In the genomic region with DNA sequence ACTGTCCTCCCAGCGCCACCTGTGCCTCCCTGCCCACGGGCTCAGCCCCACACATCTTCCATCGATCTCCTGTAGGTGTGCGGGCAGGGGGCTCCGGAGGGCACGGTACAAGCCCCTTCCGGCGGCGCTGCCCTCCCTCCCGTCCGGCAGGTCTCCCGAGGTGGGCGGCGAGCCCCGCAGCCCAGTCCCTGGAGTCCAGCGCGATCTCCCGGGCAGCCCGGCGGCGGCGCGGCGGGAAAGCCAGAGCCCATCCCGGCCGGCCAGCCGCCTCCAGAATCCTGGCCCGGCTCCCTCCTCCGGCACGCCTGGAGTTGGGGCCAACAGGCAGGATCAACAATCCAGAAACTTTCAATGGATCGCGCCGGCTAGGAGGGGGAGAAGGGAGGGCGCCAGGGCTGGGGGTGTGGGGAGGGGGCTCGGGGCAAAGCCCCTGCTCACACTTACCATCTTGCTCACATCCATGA, we compare ENCODE assay signal across 8 cellular contexts.
DNase-seq lines count a peak whose midpoint lies in the region; ATAC-seq, FAIRE-seq and TF ChIP-seq lines count a peak whose summit lies in the region.

No MANE protein-coding gene starts in this region.

- peak overlapping the region; percentile 74 for H3K4me2 ChIP-seq in GM23248 (ENCODE audit: unreplicated experiment)

- peaks cover 15 to 16% of the 10 kb centered on the region in 2 donors for H3K4me1 Mint-ChIP-seq in natural killer cell treated with Interleukin-12 subunit alpha and Interleukin-12 subunit beta and Interleukin-15 and Interleukin-18, amount 100 ng/mL, for 72 hours (ENCODE audit: low read depth in 2 of 2)

- no peaks in the 10 kb centered on the region for H3K36me3 Mint-ChIP-seq in natural killer cell treated with Interleukin-12 subunit alpha and Interleukin-12 subunit beta and Interleukin-15 and Interleukin-18, amount 100 ng/mL, for 72 hours

- peak overlapping the region; percentile 74 for H2AFZ ChIP-seq in GM23248

- H3K9me3 ChIP-seq in GM23248 (ENCODE audit: low read depth): no peaks in the 10 kb centered on the region

- no peak for ATAC-seq in natural killer cell treated with Interleukin-12 subunit alpha and Interleukin-12 subunit beta and Interleukin-15 and Interleukin-18, amount 100 ng/mL, for 72 hours
- no peak for ATAC-seq in GM18861 (IDR thresholded peaks at IDR 0.05; ENCODE audit: unreplicated experiment)

- H3K9ac ChIP-seq in GM23248: peak overlapping the region; percentile 74

- TF ChIP-seq CTCF in WI38 (IDR thresholded peaks at IDR 0.05; ENCODE audit: low read depth, low read length): no peak
- TF ChIP-seq CTCF in fibroblast of villous mesenchyme (IDR thresholded peaks at IDR 0.05; ENCODE audit: insufficient read depth, low read depth, low read length): no peak

- in situ Hi-C loops in ACHN (cut with HindIII; ENCODE audit: low pct_ligation_motif_present, low pct_unique_long_range_greater_than_20kb, low sequenced_read_pairs): no loop called here
- in situ Hi-C loops in GM23248 (cut with MboI): no loop called here

- H3K36me3 ChIP-seq in GM23248 (ENCODE audit: low read depth): no peaks in the 10 kb centered on the region

- DNase-seq in ACHN (peak; percentile 60), GM23248 (peak; percentile 83), fibroblast of villous mesenchyme (ENCODE audit: low read depth) (peak; percentile 36), GM19239 (ENCODE audit: insufficient read length, low spot score) (no peak)
- DNase-seq in natural killer cell treated with Interleukin-12 subunit alpha and Interleukin-12 subunit beta and Interleukin-15 and Interleukin-18, amount 100 ng/mL, for 72 hours (ENCODE audit: low spot score): no peak
- DNase-seq in stimulated activated CD4-positive, alpha-beta T cell treated with anti-CD3 and anti-CD28 coated beads, Interleukin-4, amount 100 ng/mL, for 24 hours: no peak

- H3K9me3 Mint-ChIP-seq in natural killer cell treated with Interleukin-12 subunit alpha and Interleukin-12 subunit beta and Interleukin-15 and Interleukin-18, amount 100 ng/mL, for 72 hours: no peaks in the 10 kb centered on the region

- FAIRE-seq in GM19239 (lab: Jason Lieb, UNC): no peak

- no peak overlapping the region for H3K27ac ChIP-seq in GM23248

- H3K4me1 ChIP-seq in GM23248 (ENCODE audit: insufficient read depth): peaks cover 6% of the 10 kb centered on the region; the same call in 1 of the 2 replicates

- no peaks in the 10 kb centered on the region for H3K27me3 Mint-ChIP-seq in natural killer cell treated with Interleukin-12 subunit alpha and Interleukin-12 subunit beta and Interleukin-15 and Interleukin-18, amount 100 ng/mL, for 72 hours

- 0 out of 2 replicates have a peak, but pooled peaks cover under 1% of the 10 kb centered on the region for H3K79me2 ChIP-seq in GM23248 (ENCODE audit: insufficient read depth)

- peak overlapping the region; percentile 82 for H3K4me3 ChIP-seq in GM23248
- H3K4me3 ChIP-seq in WI38 (ENCODE audit: low read depth, low read length): peak overlapping the region; percentile 69
- peak overlapping the region; percentile 61 for H3K4me3 ChIP-seq in fibroblast of villous mesenchyme (ENCODE audit: low read depth, low read length)

- no peaks in the 10 kb centered on the region for H3K9me2 ChIP-seq in GM23248 (ENCODE audit: insufficient read depth)

- no peak overlapping the region for H3K27ac Mint-ChIP-seq in natural killer cell treated with Interleukin-12 subunit alpha and Interleukin-12 subunit beta and Interleukin-15 and Interleukin-18, amount 100 ng/mL, for 72 hours

- peak overlapping the region; percentile 73 for H3K4me3 Mint-ChIP-seq in natural killer cell treated with Interleukin-12 subunit alpha and Interleukin-12 subunit beta and Interleukin-15 and Interleukin-18, amount 100 ng/mL, for 72 hours

- 0 out of 2 replicates have a peak, but pooled peaks cover 4% of the 10 kb centered on the region for H3F3A ChIP-seq in GM23248 (ENCODE audit: insufficient read depth)

- H3K27me3 ChIP-seq in GM23248 (replicated peaks; ENCODE audit: insufficient read depth): no peaks in the 10 kb centered on the region

- H4K20me1 ChIP-seq in GM23248 (ENCODE audit: insufficient read depth): no peaks in the 10 kb centered on the region

- 3 to 5% methylated on average over 28 to 30 of the region's 35 CpGs for WGBS in GM23248 (ENCODE audit: low coverage in 1 of 2, low lambda C conversion rate in 2 of 2, missing lambda C conversion rate in 2 of 2), 2 experiments

Comparison
In these comparisons a context has a peak if more than half of its experiments do, and no peak if none do; other contexts are left out.
1. DNase-seq: peak in ACHN (single experiment), GM23248 (single experiment) and fibroblast of villous mesenchyme (single experiment); none in natural killer cell treated with Interleukin-12 subunit alpha and Interleukin-12 subunit beta and Interleukin-15 and Interleukin-18, amount 100 ng/mL, for 72 hours (single experiment), stimulated activated CD4-positive, alpha-beta T cell treated with anti-CD3 and anti-CD28 coated beads, Interleukin-4, amount 100 ng/mL, for 24 hours (single experiment) and GM19239 (single experiment).
2. Peak in every context shown above with its lines, with median percentiles within 50 percentile points of each other: H3K4me3 ChIP-seq.